In genomic region chr20:21027569-21027968, GRCh38 we compare ENCODE assay signal across 1 cellular context.
TF ChIP-seq lines count a peak whose summit lies in the region.

No MANE protein-coding gene starts in this region.

TF ChIP-seq in WTC11, 78 proteins besides CTCF, POLR2A, EP300 and RAD21 (continued from another document):
- TF ChIP-seq GABPB1 (CRISPR knock-in tag; IDR thresholded peaks at IDR 0.05): no peak
- TF ChIP-seq ZNF138 (CRISPR knock-in tag; conservative IDR thresholded peaks at IDR 0.05): no peak
- no peak for TF ChIP-seq ATF1 (CRISPR knock-in tag; IDR thresholded peaks at IDR 0.05)
- TF ChIP-seq NFE2L1 (CRISPR knock-in tag; IDR thresholded peaks at IDR 0.05): no peak
